Comparison of ENCODE assay signal across 8 cellular contexts in genomic region chr10:70404906-70405824, GRCh38. TPM values are rescaled to one million over a fixed set of nuclear protein-coding genes. Genes with fewer than 3 reads are reported as not detected.
A peak's percentile ranks its signal among the peaks of the same experiment; 100 is the strongest.
DNase-seq lines count a peak whose midpoint lies in the region; ATAC-seq and TF ChIP-seq lines count a peak whose summit lies in the region.

No MANE protein-coding gene starts in this region.

- peak overlapping the region; percentile 90 to 97 (median 94) for H3K27ac Mint-ChIP-seq in naive thymus-derived CD8-positive, alpha-beta T cell

- H3K27me3 Mint-ChIP-seq in naive thymus-derived CD8-positive, alpha-beta T cell, result no peaks in the 10 kb centered on the region

- H3K9me3 Mint-ChIP-seq in naive thymus-derived CD8-positive, alpha-beta T cell, result no peaks in the 10 kb centered on the region

- peaks cover 35 to 58% (median 53%) of the 10 kb centered on the region in 4 donors for H3K4me1 Mint-ChIP-seq in naive thymus-derived CD8-positive, alpha-beta T cell

- peak; percentile 42 for ATAC-seq in GM21515 (IDR thresholded peaks at IDR 0.05; ENCODE audit: unreplicated experiment)
- peak; percentile 16 to 22 for ATAC-seq in naive thymus-derived CD8-positive, alpha-beta T cell

- 1% methylated on average over 22 of the region's 22 CpGs for whole genome bisulfite sequencing in urinary bladder

- DNase-seq in NCI-H226 (peak; percentile 94), fibroblast of peridontal ligament (ENCODE audit: extremely low read depth) (peak; percentile 98), iPS-NIHi7 (ENCODE audit: extremely low spot score) (no peak)
- peak; percentile 41 to 48 for DNase-seq in activated T-cell treated with anti-CD3 and anti-CD28 coated beads, Interleukin-2, amount 50 U/mL, for 48 hours
- peak in 5 of 10 donors; percentile 3 to 15 (median 12) for DNase-seq in naive thymus-derived CD8-positive, alpha-beta T cell

- H3K36me3 ChIP-seq in urinary bladder (ENCODE audit: insufficient read depth), result peaks cover 4% of the 10 kb centered on the region

- peak overlapping the region; percentile 92 to 98 (median 96) for H3K4me3 Mint-ChIP-seq in naive thymus-derived CD8-positive, alpha-beta T cell

- no peaks in the 10 kb centered on the region for H3K4me1 ChIP-seq in urinary bladder (ENCODE audit: insufficient read depth)

- peaks cover 4 to 21% (median 5%) of the 10 kb centered on the region in 3 donors for H3K36me3 Mint-ChIP-seq in naive thymus-derived CD8-positive, alpha-beta T cell

- TF ChIP-seq CTCF in C4-2B (conservative IDR thresholded peaks at IDR 0.05), result no peak

- POLR2A ChIA-PET in naive thymus-derived CD8-positive, alpha-beta T cell (lab: Charles Lee), result interaction anchor here (0.6 to 3.0 kb wide), 12 partner anchors 8 to 1502 kb away, joined by 3 to 21 read pairs (median 4); partner anchors contain the start of genes LRRC20, PPA1, PSAP and SAR1A

- H3K4me3 ChIP-seq in urinary bladder (ENCODE audit: low read depth, low read length), result peak overlapping the region; percentile 98

- H3K27ac ChIP-seq in C4-2B (peak overlapping the region; percentile 86), urinary bladder (ENCODE audit: low read depth) (peak overlapping the region; percentile 100)

RNA-seq across cellular contexts. Expression of gene EIF4EBP2, which starts 1.2 kb away (rescaled TPM):
- total RNA-seq in naive thymus-derived CD8-positive, alpha-beta T cell, result 10 to 100 TPM; 44.9 to 49.4 TPM
- 10 to 100 TPM; 44.8 to 62.4 (median 47.7) TPM for polyA plus RNA-seq in naive thymus-derived CD8-positive, alpha-beta T cell
- 52.1 TPM for total RNA-seq in urinary bladder
- 48.3 TPM for polyA plus RNA-seq in urinary bladder

RNA-seq across cellular contexts. Expression of gene LRRC20, which starts 22.7 kb away (rescaled TPM):
- 1 to 10 TPM; 1.3 to 1.5 TPM for total RNA-seq in naive thymus-derived CD8-positive, alpha-beta T cell
- 1 to 10 TPM; 1.8 to 2.2 (median 2.1) TPM for polyA plus RNA-seq in naive thymus-derived CD8-positive, alpha-beta T cell
- 4.1 TPM for total RNA-seq in urinary bladder
- polyA plus RNA-seq in urinary bladder, result 15.0 TPM

RNA-seq across cellular contexts. Expression of gene NODAL, which starts 36.3 kb away (rescaled TPM):
- not detected for total RNA-seq in naive thymus-derived CD8-positive, alpha-beta T cell
- not detected for polyA plus RNA-seq in naive thymus-derived CD8-positive, alpha-beta T cell
- total RNA-seq in urinary bladder, result not detected
- polyA plus RNA-seq in urinary bladder, result not detected
